13 cellular contexts compared by ENCODE assay signal in the genomic region with DNA sequence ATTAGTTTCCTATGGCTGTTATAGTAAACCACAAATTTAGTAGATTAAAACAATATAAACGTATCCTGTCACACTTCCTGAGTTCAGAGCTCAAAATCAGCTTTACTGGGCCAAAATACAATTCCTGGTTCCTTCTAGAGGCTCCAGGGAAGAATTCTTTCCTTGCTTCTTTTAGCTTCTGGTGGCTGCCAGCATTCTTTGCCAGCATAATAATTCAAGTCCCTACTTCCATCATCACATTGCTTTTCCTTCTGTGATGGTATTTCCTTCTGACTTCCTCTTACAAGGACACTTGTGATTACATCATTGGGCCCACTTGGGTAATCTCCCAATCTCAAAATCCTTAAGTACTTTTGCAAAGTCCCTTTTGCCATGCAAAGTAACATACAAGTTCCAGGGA. TPM values are rescaled to one million over a fixed set of nuclear protein-coding genes. Genes with fewer than 3 reads are reported as not detected.
DNase-seq lines count a peak whose midpoint lies in the region; ATAC-seq, FAIRE-seq and TF ChIP-seq lines count a peak whose summit lies in the region.
"Had no signal": no experiment of that assay in that cellular context is flagged by ENCODE, and none has a peak within 500 bp of the region (broad histone marks: within the 10 kb centered on the region; RNA-seq: fewer than 3 reads in every experiment).

No MANE protein-coding gene starts in this region.

- no peaks in the 10 kb centered on the region for H3K9me3 Mint-ChIP-seq in activated naive CD8-positive, alpha-beta T cell (ENCODE audit: low read depth)
- no peaks in the 10 kb centered on the region for H3K9me3 Mint-ChIP-seq in activated naive CD8-positive, alpha-beta T cell treated with anti-CD3 and anti-CD28 coated beads for 36 hours
- no peaks in the 10 kb centered on the region for H3K9me3 Mint-ChIP-seq in WTC11

- H3K36me3 ChIP-seq in heart right ventricle (peaks cover 0 to 64% (median 22%) of the 10 kb centered on the region in 9 donors), subcutaneous abdominal adipose tissue (ENCODE audit: control insufficient read depth in 5 of 5, insufficient read depth in 5 of 5, low read length in 5 of 5) (peaks cover 3 to 23% (median 13%) of the 10 kb centered on the region in 5 donors)

- H3K36me3 Mint-ChIP-seq in activated naive CD8-positive, alpha-beta T cell = peaks cover 2% of the 10 kb centered on the region
- peaks cover 28% of the 10 kb centered on the region for H3K36me3 Mint-ChIP-seq in activated naive CD8-positive, alpha-beta T cell treated with anti-CD3 and anti-CD28 coated beads for 36 hours
- H3K36me3 Mint-ChIP-seq in WTC11 = peaks cover 39% of the 10 kb centered on the region

- no peaks in the 10 kb centered on the region for H3K27me3 ChIP-seq in heart right ventricle
- H3K27me3 ChIP-seq in subcutaneous abdominal adipose tissue (ENCODE audit: control insufficient read depth in 5 of 5, insufficient read depth in 4 of 5, low read length in 5 of 5) = no peaks in the 10 kb centered on the region
- H3K27me3 ChIP-seq in foreskin keratinocyte = no peaks in the 10 kb centered on the region
- H3K27me3 ChIP-seq: esophagus muscularis mucosa had no signal

- H3K27ac ChIP-seq in heart right ventricle (peak overlapping the region in 8 of 10 donors; percentile 13 to 56 (median 46)), subcutaneous abdominal adipose tissue (ENCODE audit: low read depth, low read length) (peak overlapping the region; percentile 45), foreskin keratinocyte (no peak overlapping the region)
- H3K27ac ChIP-seq: esophagus muscularis mucosa had no signal

- H3K4me1 ChIP-seq in heart right ventricle (peaks cover 0 to 17% (median 8%) of the 10 kb centered on the region in 9 donors), subcutaneous abdominal adipose tissue (ENCODE audit: control insufficient read depth in 5 of 5, insufficient read depth in 5 of 5, low read length in 5 of 5) (peaks cover 0 to 13% (median 9%) of the 10 kb centered on the region in 5 donors), foreskin keratinocyte (peaks cover 7% of the 10 kb centered on the region)

- CTCF ChIA-PET in WTC11 (lab: Charles Lee) = no interaction called here

- H3K4me3 ChIP-seq in heart right ventricle = no peak overlapping the region
- no peak overlapping the region for H3K4me3 ChIP-seq in subcutaneous abdominal adipose tissue (ENCODE audit: low read depth in 1 of 5, low read length in 5 of 5)
- H3K4me3 ChIP-seq: esophagus muscularis mucosa, skin epidermis had no signal

- no peak overlapping the region for H3K4me3 Mint-ChIP-seq in activated naive CD8-positive, alpha-beta T cell
- no peak overlapping the region for H3K4me3 Mint-ChIP-seq in activated naive CD8-positive, alpha-beta T cell treated with anti-CD3 and anti-CD28 coated beads for 36 hours
- no peak overlapping the region for H3K4me3 Mint-ChIP-seq in WTC11

- H3K4me1 Mint-ChIP-seq in activated naive CD8-positive, alpha-beta T cell (ENCODE audit: low read depth) = peaks cover 7% of the 10 kb centered on the region
- H3K4me1 Mint-ChIP-seq in activated naive CD8-positive, alpha-beta T cell treated with anti-CD3 and anti-CD28 coated beads for 36 hours = peaks cover 3% of the 10 kb centered on the region
- peaks cover 6% of the 10 kb centered on the region; the same call in 1 of the 2 replicates for H3K4me1 Mint-ChIP-seq in WTC11

- DNase-seq in activated naive CD8-positive, alpha-beta T cell treated with anti-CD3 and anti-CD28 coated beads for 36 hours = no peak
- no peak for DNase-seq in WTC11 (ENCODE audit: low spot score)
- no peak for DNase-seq in heart right ventricle
- no peak for DNase-seq in foreskin keratinocyte
- DNase-seq in GM12891 (ENCODE audit: insufficient read length, low spot score) = no peak
- DNase-seq: midbrain; NCI-H1436; stimulated activated CD8-positive, alpha-beta memory T cell treated with anti-CD3 and anti-CD28 coated beads, Interleukin-4, amount 100 ng/mL, for 48 hours had no signal

- POLR2A ChIA-PET in WTC11 (lab: Charles Lee) = interaction anchor here (0.6 kb wide), 1 partner anchor 52 kb away, joined by 3 read pairs; no protein-coding TSS in a partner anchor

- FAIRE-seq in GM12891 (lab: Jason Lieb, UNC) = no peak

- peak overlapping the region in 1 of 5 donors; percentile 35 for H3K9ac ChIP-seq in subcutaneous abdominal adipose tissue (ENCODE audit: low read length in 5 of 5)

- 52 to 62% methylated on average over 1 of the region's 1 CpG for WGBS in heart right ventricle, 2 donors

- H3K27ac Mint-ChIP-seq in activated naive CD8-positive, alpha-beta T cell = peak overlapping the region; percentile 73
- H3K27ac Mint-ChIP-seq in activated naive CD8-positive, alpha-beta T cell treated with anti-CD3 and anti-CD28 coated beads for 36 hours = no peak overlapping the region
- H3K27ac Mint-ChIP-seq in WTC11 = peak overlapping the region; percentile 7; the same call in 1 of the 2 replicates

- intact Hi-C loops in heart right ventricle (cut with DNase I) = no loop called here

- H3K9me3 ChIP-seq in heart right ventricle (no peaks in the 10 kb centered on the region), subcutaneous abdominal adipose tissue (ENCODE audit: control insufficient read depth in 5 of 5, low read length in 5 of 5) (no peaks in the 10 kb centered on the region)
- H3K9me3 ChIP-seq: esophagus muscularis mucosa had no signal

- TF ChIP-seq CTCF in WTC11 (IDR thresholded peaks at IDR 0.05) (no peak), heart right ventricle (IDR thresholded peaks at IDR 0.05) (no peak), foreskin keratinocyte (conservative IDR thresholded peaks at IDR 0.05) (no peak)

- ATAC-seq in WTC11 (no peak), heart right ventricle (peak in 7 of 8 donors; percentile 30 to 69 (median 56)), foreskin keratinocyte (no peak), GM19395 (IDR thresholded peaks at IDR 0.05; ENCODE audit: unreplicated experiment) (no peak)

- TF ChIP-seq POLR2A in GM12891 (IDR thresholded peaks at IDR 0.05; ENCODE audit: low read depth, low read length) = no peak

- H3K27me3 Mint-ChIP-seq in activated naive CD8-positive, alpha-beta T cell = no peaks in the 10 kb centered on the region
- no peaks in the 10 kb centered on the region for H3K27me3 Mint-ChIP-seq in activated naive CD8-positive, alpha-beta T cell treated with anti-CD3 and anti-CD28 coated beads for 36 hours
- no peaks in the 10 kb centered on the region for H3K27me3 Mint-ChIP-seq in WTC11 (ENCODE audit: low read depth)

TF ChIP-seq in WTC11, 78 proteins besides CTCF, POLR2A, EP300 and RAD21 (continues in another document):
- TF ChIP-seq E2F4 (CRISPR knock-in tag; IDR thresholded peaks at IDR 0.05; ENCODE audit: borderline replicate concordance, low read depth) (no peak), ATF1 (CRISPR knock-in tag; IDR thresholded peaks at IDR 0.05) (no peak), ETV6 (CRISPR knock-in tag; IDR thresholded peaks at IDR 0.05) (no peak)

TF ChIP-seq in GM12891, 5 proteins besides CTCF, POLR2A, EP300 and RAD21:
- TF ChIP-seq POU2F2 (IDR thresholded peaks at IDR 0.05; ENCODE audit: low read depth, low read length) (no peak), TAF1 (IDR thresholded peaks at IDR 0.05; ENCODE audit: low read depth, low read length) (no peak), PAX5 (IDR thresholded peaks at IDR 0.05; ENCODE audit: insufficient read depth, low read length, severe bottlenecking) (no peak), SPI1 (IDR thresholded peaks at IDR 0.05; ENCODE audit: low read depth, low read length) (no peak), POLR2AphosphoS5 (IDR thresholded peaks at IDR 0.05; ENCODE audit: low read depth, low read length) (no peak)

RNA-seq across cellular contexts. Expression of gene MOB4, which starts 40.6 kb away (rescaled TPM):
- 10 to 100 TPM; 19.8 to 21.7 TPM for total RNA-seq in activated naive CD8-positive, alpha-beta T cell treated with anti-CD3 and anti-CD28 coated beads for 36 hours
- total RNA-seq in WTC11 (2021) (40.8 to 55.7 TPM (median 47.8 TPM) in 3 replicates), heart right ventricle (10 to 100 TPM; 20.9 to 43.2 (median 30.5) TPM), foreskin keratinocyte (41.2 and 41.8 TPM in 2 replicates)
- polyA plus RNA-seq in heart right ventricle (10 to 100 TPM; 17.2 to 31.9 TPM), foreskin keratinocyte (29.1 and 32.0 TPM in 2 replicates)
- 20.9 TPM for polyA plus RNA-seq in GM12891 (2012; ENCODE audit: low read depth, missing spikeins)

RNA-seq across cellular contexts. Expression of gene HSPE1, which starts 56.3 kb away (rescaled TPM):
- total RNA-seq in activated naive CD8-positive, alpha-beta T cell treated with anti-CD3 and anti-CD28 coated beads for 36 hours = 100 to 1,000 TPM; 485 to 487 TPM
- total RNA-seq in WTC11 (2021) = 333 to 372 TPM (median 366 TPM) in 3 replicates
- total RNA-seq in heart right ventricle = 100 to 1,000 TPM in 6 of 10 donors, 10 to 100 TPM in 4; 73.7 to 157 (median 103) TPM
- polyA plus RNA-seq in heart right ventricle = 100 to 1,000 TPM; 202 to 217 TPM
- total RNA-seq in foreskin keratinocyte = 216 and 292 TPM in 2 replicates
- polyA plus RNA-seq in foreskin keratinocyte = 313 and 374 TPM in 2 replicates
- polyA plus RNA-seq in GM12891 (2012; ENCODE audit: low read depth, missing spikeins) = 366 TPM

RNA-seq across cellular contexts. Expression of gene HSPD1, which starts 56.8 kb away (rescaled TPM):
- total RNA-seq in activated naive CD8-positive, alpha-beta T cell treated with anti-CD3 and anti-CD28 coated beads for 36 hours = 1,000 to 10,000 TPM; 1,356 to 1,376 TPM
- total RNA-seq in WTC11 (2021) (995 to 1,024 TPM (median 1,000 TPM) in 3 replicates), heart right ventricle (100 to 1,000 TPM; 104 to 175 (median 135) TPM), foreskin keratinocyte (368 and 459 TPM in 2 replicates)
- polyA plus RNA-seq in heart right ventricle (100 to 1,000 TPM in 1 of 2 donors, 10 to 100 TPM in 1; 83.5 to 176 TPM), foreskin keratinocyte (207 and 292 TPM in 2 replicates)
- polyA plus RNA-seq in GM12891 (2012; ENCODE audit: low read depth, missing spikeins) = 397 TPM

Comparison
In these comparisons a context has a peak if more than half of its experiments do, and no peak if none do; other contexts are left out.
1. ATAC-seq: peak in heart right ventricle (7 of 8); none in WTC11 (single experiment), foreskin keratinocyte (single experiment) and GM19395 (single experiment).